In the genomic region with DNA sequence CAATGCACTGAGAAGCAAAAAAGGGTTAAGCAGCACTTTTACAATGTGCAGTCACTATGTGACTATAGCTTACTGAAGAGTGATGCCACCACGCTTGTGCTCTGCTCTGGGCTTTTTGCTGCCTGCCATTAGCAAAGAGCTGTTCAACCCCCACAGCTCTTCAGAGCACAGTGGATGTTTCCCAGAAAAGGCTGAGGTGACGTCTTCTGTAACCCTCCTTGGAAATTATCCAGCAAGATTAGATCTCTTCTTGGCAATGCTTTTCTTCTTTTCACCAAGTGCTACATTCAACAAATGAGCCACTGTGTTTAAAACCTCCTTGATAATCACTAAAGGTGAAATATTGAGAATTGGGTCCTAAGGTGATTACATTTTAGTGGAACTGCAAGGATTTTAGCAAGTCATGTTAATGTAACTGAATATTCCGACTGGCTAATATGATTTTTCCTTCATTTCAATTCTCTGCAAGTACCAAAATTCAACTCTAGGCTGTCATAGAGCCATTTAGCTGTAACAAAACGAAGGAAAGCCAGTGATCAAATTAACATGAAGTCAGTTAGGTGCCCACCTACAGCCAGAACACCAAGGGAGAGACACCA, we compare ENCODE assay signal across 13 cellular contexts. TPM values are rescaled to one million over a fixed set of nuclear protein-coding genes. Genes with fewer than 3 reads are reported as not detected.
DNase-seq lines count a peak whose midpoint lies in the region; ATAC-seq, FAIRE-seq and TF ChIP-seq lines count a peak whose summit lies in the region.
"Had no signal": no experiment of that assay in that cellular context is flagged by ENCODE, and none has a peak within 500 bp of the region (broad histone marks: within the 10 kb centered on the region; RNA-seq: fewer than 3 reads in every experiment).

No MANE protein-coding gene starts in this region.

- ATAC-seq in natural killer cell: no peak

- H3K9ac ChIP-seq in kidney (ENCODE audit: low read length in 2 of 2): no peak overlapping the region

- peaks cover 56% of the 10 kb centered on the region for H4K20me1 ChIP-seq in DOHH2 (ENCODE audit: control insufficient read depth, insufficient read depth, low read depth, low read length)

- peak overlapping the region; percentile 60 for H3K27ac Mint-ChIP-seq in natural killer cell
- H3K27ac Mint-ChIP-seq: endodermal cell had no signal

- no peak overlapping the region for H3K4me3 ChIP-seq in DOHH2 (ENCODE audit: low read length)
- H3K4me3 ChIP-seq in LNCaP clone FGC (ENCODE audit: low read depth, low read length): no peak overlapping the region
- no peak overlapping the region for H3K4me3 ChIP-seq in kidney (ENCODE audit: low read length in 2 of 2)
- H3K4me3 ChIP-seq in spleen: no peak overlapping the region
- H3K4me3 ChIP-seq in uterus: no peak overlapping the region

- H3K36me3 ChIP-seq in DOHH2 (ENCODE audit: control insufficient read depth, low read length) (peaks cover 26% of the 10 kb centered on the region), kidney (ENCODE audit: control insufficient read depth in 1 of 2, insufficient read depth in 2 of 2, low read length in 2 of 2) (no peaks in the 10 kb centered on the region), spleen (no peaks in the 10 kb centered on the region), uterus (no peaks in the 10 kb centered on the region)

- WGBS in spleen, 5 donors: 70 to 83% (median 74%) methylated on average over 4 of the region's 4 CpGs

- intact Hi-C loops in natural killer cell (cut with micrococcal nuclease): loop anchor here (2.0 to 5.0 kb wide), 2 partner anchors 21 to 33 kb away; a partner anchor contains a TSS
- intact Hi-C loops in kidney (cut with DNase I): no loop called here
- intact Hi-C loops in spleen (cut with DNase I; ENCODE audit: low total_unique reads): no loop called here
- intact Hi-C loops in uterus (cut with DNase I; ENCODE audit: low total_unique reads): no loop called here

- no peak overlapping the region for H3K27ac ChIP-seq in DOHH2 (ENCODE audit: low read depth, low read length)
- H3K27ac ChIP-seq in kidney (ENCODE audit: low read depth in 2 of 2, low read length in 2 of 2): no peak overlapping the region
- peak overlapping the region in 3 of 8 donors; percentile 1 to 38 (median 5) for H3K27ac ChIP-seq in spleen
- H3K27ac ChIP-seq in uterus: no peak overlapping the region

- peaks cover 80 to 90% of the 10 kb centered on the region in 2 donors for H3K4me1 Mint-ChIP-seq in natural killer cell

- H3K4me3 Mint-ChIP-seq in natural killer cell: peak overlapping the region; percentile 4
- H3K4me3 Mint-ChIP-seq: endodermal cell, neural crest cell had no signal

- no peak for FAIRE-seq in kidney (lab: Jason Lieb, UNC)

- DNase-seq in LNCaP clone FGC (ENCODE audit: low read depth) (peak; percentile 49), astrocyte of the hippocampus (ENCODE audit: low read depth, low spot score) (peak; percentile 75), natural killer cell (no peak), kidney (no peak), spleen (no peak), uterus (no peak), Ammon's horn (ENCODE audit: low spot score) (no peak)
- DNase-seq: activated gamma-delta T cell treated with Interleukin-2 at 50 U/mL for 16 hours; endodermal cell; NCI-H1048; stimulated activated CD4-positive, alpha-beta T cell treated with anti-CD3 and anti-CD28 coated beads, Interleukin-1b, Interleukin-23, amount 100 ng/mL, for 48 hours had no signal

- H3F3A ChIP-seq in DOHH2 (ENCODE audit: control insufficient read depth, insufficient read depth): no peaks in the 10 kb centered on the region

- H3K79me2 ChIP-seq in DOHH2 (ENCODE audit: control insufficient read depth, low read length): peaks cover 99% of the 10 kb centered on the region

- H3K4me1 ChIP-seq in DOHH2 (ENCODE audit: control insufficient read depth, low read length) (peaks cover 75% of the 10 kb centered on the region), kidney (ENCODE audit: control insufficient read depth in 1 of 2, insufficient read depth in 1 of 2, low read depth in 1 of 2, low read length in 2 of 2) (no peaks in the 10 kb centered on the region), spleen (peaks cover 44 to 100% (median 79%) of the 10 kb centered on the region in 6 donors), uterus (no peaks in the 10 kb centered on the region)

- TF ChIP-seq POLR2A in spleen (IDR thresholded peaks at IDR 0.05) (no peak), uterus (IDR thresholded peaks at IDR 0.05) (no peak)

- no peaks in the 10 kb centered on the region for H3K27me3 ChIP-seq in DOHH2 (ENCODE audit: control insufficient read depth, low read length)
- H3K27me3 ChIP-seq in spleen (replicated peaks in 1 of 7): no peaks in the 10 kb centered on the region
- H3K27me3 ChIP-seq in uterus: no peaks in the 10 kb centered on the region

- H3K9me3 ChIP-seq in DOHH2 (ENCODE audit: control insufficient read depth, insufficient read depth, low read length) (no peaks in the 10 kb centered on the region), kidney (ENCODE audit: control insufficient read depth in 1 of 2, low read length in 2 of 2) (no peaks in the 10 kb centered on the region), spleen (no peaks in the 10 kb centered on the region), uterus (no peaks in the 10 kb centered on the region)

- no peaks in the 10 kb centered on the region for H3K27me3 Mint-ChIP-seq in natural killer cell (ENCODE audit: low read depth in 2 of 2)

- no peaks in the 10 kb centered on the region for H3K9me3 Mint-ChIP-seq in natural killer cell
- H3K9me3 Mint-ChIP-seq: endodermal cell, neural crest cell had no signal

- TF ChIP-seq CTCF in DOHH2 (IDR thresholded peaks at IDR 0.05; ENCODE audit: low read depth, low read length, poor library complexity, severe bottlenecking) (no peak), LNCaP clone FGC (IDR thresholded peaks at IDR 0.05; ENCODE audit: control insufficient read depth, extremely low read depth, insufficient read depth) (no peak), natural killer cell (IDR thresholded peaks at IDR 0.05) (no peak), kidney (IDR thresholded peaks at IDR 0.05; ENCODE audit: borderline replicate concordance, extremely low read depth, insufficient read depth) (no peak), spleen (IDR thresholded peaks at IDR 0.05 in 8 of 11, conservative IDR thresholded peaks at IDR 0.05 in 3 of 11) (no peak), uterus (IDR thresholded peaks at IDR 0.05) (no peak)

- H3K36me3 Mint-ChIP-seq in natural killer cell: no peaks in the 10 kb centered on the region

- no peaks in the 10 kb centered on the region for H3K9me2 ChIP-seq in DOHH2 (replicated peaks; ENCODE audit: control insufficient read depth, low read length)

- 0 out of 2 replicates have a peak overlapping the region, but pooled peaks have one; percentile 2 for H3K4me2 ChIP-seq in DOHH2 (ENCODE audit: low read length)

RNA-seq across cellular contexts. Expression of a gene that starts 34.9 kb away (rescaled TPM):
- total RNA-seq in natural killer cell (10 to 100 TPM; 72.1 to 99.5 (median 73.7) TPM), kidney (42.0 TPM), spleen (100 to 1,000 TPM in 2 of 7 donors, 10 to 100 TPM in 5; 89.3 to 113 (median 93.9) TPM), uterus (10 to 100 TPM; 26.4 to 80.7 (median 48.4) TPM)
- polyA plus RNA-seq in kidney (ENCODE audit: insufficient read depth, low read depth, low replicate concordance) (20.5 TPM), spleen (10 to 100 TPM; 48.8 to 65.8 (median 56.6) TPM)

Comparison
In these comparisons a context has a peak if more than half of its experiments do, and no peak if none do; other contexts are left out.
1. DNase-seq: peak in LNCaP clone FGC (single experiment) and astrocyte of the hippocampus (single experiment); none in natural killer cell (single experiment), kidney (single experiment), spleen (single experiment), uterus (0 of 2) and Ammon's horn (single experiment).